21 cellular contexts compared by ENCODE assay signal in the genomic region with DNA sequence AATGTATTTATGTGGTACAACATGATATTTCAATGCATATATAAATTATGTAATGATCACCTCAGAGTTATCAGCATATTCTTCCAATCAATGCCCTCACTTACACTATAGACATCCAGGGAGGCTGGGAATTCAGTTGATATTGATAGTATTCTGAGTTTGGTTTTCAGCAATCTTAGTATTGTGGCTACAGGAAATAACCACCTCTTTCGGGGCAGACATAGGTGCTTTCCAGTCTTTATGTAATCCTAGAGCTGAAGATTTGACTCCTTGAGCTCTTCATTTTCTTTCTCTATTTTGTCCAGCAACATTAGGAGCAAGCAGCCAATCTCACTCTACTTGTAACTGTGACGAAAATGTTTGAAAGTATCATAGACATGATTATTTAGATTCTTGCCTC.
DNase-seq lines count a peak whose midpoint lies in the region; ATAC-seq and TF ChIP-seq lines count a peak whose summit lies in the region.
"Had no signal": no experiment of that assay in that cellular context is flagged by ENCODE, and none has a peak within 500 bp of the region (broad histone marks: within the 10 kb centered on the region; RNA-seq: fewer than 3 reads in every experiment).

No MANE protein-coding gene starts in this region.

- no peak for DNase-seq in activated T-cell treated with anti-CD3 and anti-CD28 coated beads, Interleukin-2, amount 50 U/mL, for 1 hour
- DNase-seq in left lung (no peak), upper lobe of right lung (no peak)
- DNase-seq: 8988T; ACHN; BE2C; C1 segment of cervical spinal cord; CD4-positive, alpha-beta memory T cell; CD4-positive, CD25-positive, alpha-beta regulatory T cell; CD8-positive, alpha-beta memory T cell; COR-L47; DMS 273 treated with DMSO at 0.1 percent for 48 hours; DMS153; DMS53; DMS79; DND-41; EL; GDM1 had no signal

- no peaks in the 10 kb centered on the region for H3K9me3 ChIP-seq in left lung
- no peaks in the 10 kb centered on the region for H3K9me3 ChIP-seq in upper lobe of right lung
- H3K9me3 ChIP-seq: BE2C, BLaER1 had no signal

- TF ChIP-seq CTCF in left lung (IDR thresholded peaks at IDR 0.05) (no peak), upper lobe of right lung (IDR thresholded peaks at IDR 0.05) (no peak)

- H3K4me3 ChIP-seq in left lung (no peak overlapping the region), upper lobe of right lung (no peak overlapping the region)
- H3K4me3 ChIP-seq: BLaER1 had no signal

- ATAC-seq in GM18870 (IDR thresholded peaks at IDR 0.05; ENCODE audit: unreplicated experiment) (peak; percentile 48), HG03432 (IDR thresholded peaks at IDR 0.05; ENCODE audit: unreplicated experiment) (peak; percentile 67), left lung (no peak), upper lobe of right lung (no peak)

- H3K27me3 ChIP-seq in left lung (no peaks in the 10 kb centered on the region), upper lobe of right lung (no peaks in the 10 kb centered on the region)
- H3K27me3 ChIP-seq: BE2C, BLaER1 had no signal

- no peaks in the 10 kb centered on the region for H3K36me3 ChIP-seq in left lung
- H3K36me3 ChIP-seq in upper lobe of right lung: no peaks in the 10 kb centered on the region
- H3K36me3 ChIP-seq: BE2C, BLaER1 had no signal

- H3K27ac ChIP-seq in left lung (no peak overlapping the region), upper lobe of right lung (no peak overlapping the region)
- H3K27ac ChIP-seq: BLaER1 had no signal

- intact Hi-C loops in left lung (cut with DNase I): no loop called here
- intact Hi-C loops in upper lobe of right lung (cut with DNase I): no loop called here

- H3K4me1 ChIP-seq in left lung (no peaks in the 10 kb centered on the region), upper lobe of right lung (no peaks in the 10 kb centered on the region)
- H3K4me1 ChIP-seq: BE2C, BLaER1 had no signal

Comparison
In these comparisons a context has a peak if more than half of its experiments do, and no peak if none do; other contexts are left out.
1. ATAC-seq: peak in GM18870 (single experiment) and HG03432 (single experiment); none in left lung (single experiment) and upper lobe of right lung (single experiment).